In genomic region chr2:231058761-231059550, GRCh38 we compare ENCODE assay signal across 9 cellular contexts. TPM values are rescaled to one million over a fixed set of nuclear protein-coding genes. Genes with fewer than 3 reads are reported as not detected.
A peak's percentile ranks its signal among the peaks of the same experiment; 100 is the strongest.
DNase-seq lines count a peak whose midpoint lies in the region; ATAC-seq and TF ChIP-seq lines count a peak whose summit lies in the region.
"Had no signal": no experiment of that assay in that cellular context is flagged by ENCODE, and none has a peak within 500 bp of the region (broad histone marks: within the 10 kb centered on the region; RNA-seq: fewer than 3 reads in every experiment).

No MANE protein-coding gene starts in this region.

- no peaks in the 10 kb centered on the region for H3K9me3 Mint-ChIP-seq in endodermal cell

- H3K4me3 ChIP-seq in endodermal cell (ENCODE audit: low read length) (peak overlapping the region; percentile 94), neural cell (ENCODE audit: low read length) (peak overlapping the region; percentile 97), SJCRH30 (no peak overlapping the region)

- H4K20me1 ChIP-seq in neural cell (ENCODE audit: insufficient read depth): peaks cover 3% of the 10 kb centered on the region

- no peak for TF ChIP-seq CTCF in endodermal cell (conservative IDR thresholded peaks at IDR 0.05)
- no peak for TF ChIP-seq CTCF in neural cell (IDR thresholded peaks at IDR 0.05; ENCODE audit: poor library complexity, severe bottlenecking)

- no peak for TF ChIP-seq RAD21 in neural cell (conservative IDR thresholded peaks at IDR 0.05)

- H2AFZ ChIP-seq in neural cell (ENCODE audit: low read depth, low read length): no peak overlapping the region

- WGBS in endodermal cell (ENCODE audit: insufficient coverage in 1 of 2, insufficient read length in 1 of 2), 2 experiments: 90% methylated on average over 3 of the region's 4 CpGs

- no peak for TF ChIP-seq EP300 in neural cell (conservative IDR thresholded peaks at IDR 0.05; ENCODE audit: poor library complexity, severe bottlenecking)

- H3F3A ChIP-seq in neural cell (ENCODE audit: insufficient read depth, low read length, poor library complexity, severe bottlenecking): no peaks in the 10 kb centered on the region

- H3K4me2 ChIP-seq in neural cell (ENCODE audit: low read length): peak overlapping the region; percentile 13

- H3K27me3 Mint-ChIP-seq in endodermal cell (ENCODE audit: insufficient read depth): peaks cover 7% of the 10 kb centered on the region

- H3K4me1 ChIP-seq in endodermal cell (ENCODE audit: control insufficient read depth, insufficient read depth, low read length): no peaks in the 10 kb centered on the region
- peaks cover 9% of the 10 kb centered on the region for H3K4me1 ChIP-seq in SJCRH30

- peak overlapping the region; percentile 10 for H3K27ac Mint-ChIP-seq in endodermal cell

- peaks cover 17% of the 10 kb centered on the region for H3K4me1 Mint-ChIP-seq in endodermal cell

- H3K9ac ChIP-seq in endodermal cell (ENCODE audit: extremely low read depth, low read length, poor library complexity, severe bottlenecking): no peak overlapping the region
- H3K9ac ChIP-seq in neural cell (ENCODE audit: low read length): no peak overlapping the region

- H3K9me3 ChIP-seq in endodermal cell (ENCODE audit: control insufficient read depth, low read length) (no peaks in the 10 kb centered on the region), neural cell (ENCODE audit: low read length) (no peaks in the 10 kb centered on the region), SJCRH30 (replicated peaks) (no peaks in the 10 kb centered on the region)

- no peak overlapping the region for H3K27ac ChIP-seq in endodermal cell (ENCODE audit: low read depth, low read length)
- H3K27ac ChIP-seq in neural cell (ENCODE audit: low read length): no peak overlapping the region
- no peak overlapping the region for H3K27ac ChIP-seq in SJCRH30

- peaks cover 30% of the 10 kb centered on the region for H3K36me3 Mint-ChIP-seq in endodermal cell (ENCODE audit: low read depth)

- H3K79me2 ChIP-seq in neural cell (replicated peaks; ENCODE audit: insufficient read depth, low read length): peaks cover 41% of the 10 kb centered on the region

- H3K27me3 ChIP-seq in endodermal cell (ENCODE audit: control insufficient read depth, insufficient read depth, low read length, poor library complexity, severe bottlenecking) (no peaks in the 10 kb centered on the region), neural cell (ENCODE audit: insufficient read depth, low read depth, low read length) (no peaks in the 10 kb centered on the region), SJCRH30 (no peaks in the 10 kb centered on the region)

- H3K4me3 Mint-ChIP-seq in endodermal cell: peak overlapping the region; percentile 82

- peaks cover 49% of the 10 kb centered on the region for H3K36me3 ChIP-seq in endodermal cell (ENCODE audit: control insufficient read depth, insufficient read depth, low read length)
- no peaks in the 10 kb centered on the region for H3K36me3 ChIP-seq in neural cell (ENCODE audit: insufficient read depth, low read length)
- H3K36me3 ChIP-seq in SJCRH30: peaks cover 36% of the 10 kb centered on the region

- no peaks in the 10 kb centered on the region for H3K9me2 ChIP-seq in neural cell (ENCODE audit: insufficient read depth, low read length)

- no peak for ATAC-seq in GM19324 (IDR thresholded peaks at IDR 0.05; ENCODE audit: low FRiP score, unreplicated experiment)
- ATAC-seq: sciatic nerve had no signal

- DNase-seq in ELR (ENCODE audit: low read depth): peak; percentile 40
- DNase-seq in RKO (ENCODE audit: low spot score): peak; percentile 79
- no peak for DNase-seq in endodermal cell
- DNase-seq in SJCRH30: no peak
- DNase-seq in dedifferentiated amniotic fluid mesenchymal stem cell (ENCODE audit: extremely low spot score): no peak
- no peak for DNase-seq in GOT3 (lab: John Stamatoyannopoulos, UW)

TF ChIP-seq in neural cell, 6 proteins besides CTCF, POLR2A, EP300 and RAD21:
- TF ChIP-seq TAF1 (IDR thresholded peaks at IDR 0.05; ENCODE audit: low read depth) (no peak), POLR2AphosphoS5 (IDR thresholded peaks at IDR 0.05) (no peak), SMC3 (conservative IDR thresholded peaks at IDR 0.05; ENCODE audit: poor library complexity) (no peak), REST (IDR thresholded peaks at IDR 0.05; ENCODE audit: borderline replicate concordance) (no peak), MXI1 (conservative IDR thresholded peaks at IDR 0.05; ENCODE audit: poor library complexity, severe bottlenecking) (no peak), EZH2 (IDR thresholded peaks at IDR 0.05; ENCODE audit: borderline replicate concordance, insufficient read depth, low read length, poor library complexity, severe bottlenecking) (no peak)

RNA-seq across cellular contexts. Expression of gene PSMD1, which starts 2.3 kb away (rescaled TPM):
- 100 to 1,000 TPM; 148 to 158 TPM for total RNA-seq in endodermal cell
- 102 TPM for polyA plus RNA-seq in endodermal cell (2013, experiment 1 of 2)
- polyA plus RNA-seq in endodermal cell (2013, experiment 2 of 2): 99.3 TPM
- 83.8 and 87.6 TPM in 2 replicates for polyA plus RNA-seq in neural cell
- polyA minus RNA-seq in neural cell: 114 and 118 TPM in 2 replicates
- total RNA-seq in SJCRH30 (2014; rRNA removed; shearing (Covaris generic)): 167 and 170 TPM in 2 replicates

RNA-seq across cellular contexts. Expression of gene C2orf72, which starts 21.6 kb away (rescaled TPM):
- total RNA-seq in endodermal cell: 1 to 10 TPM; 1.8 to 3.9 TPM
- polyA plus RNA-seq in endodermal cell (2013, experiment 1 of 2): 2.0 TPM
- 1.9 TPM for polyA plus RNA-seq in endodermal cell (2013, experiment 2 of 2)
- polyA plus RNA-seq in neural cell: 37.7 and 73.3 TPM in 2 replicates
- polyA minus RNA-seq in neural cell: 13.2 and 15.1 TPM in 2 replicates
- not detected in 2 replicates for total RNA-seq in SJCRH30 (2014; rRNA removed; shearing (Covaris generic))

Comparison
In these comparisons a context has a peak if more than half of its experiments do, and no peak if none do; other contexts are left out.
1. DNase-seq: peak in ELR (single experiment) and RKO (single experiment); none in endodermal cell (single experiment), SJCRH30 (0 of 2), dedifferentiated amniotic fluid mesenchymal stem cell (single experiment) and GOT3 (single experiment).